ENCODE assay signal across 20 cellular contexts in genomic region chr2:11179899-11180298, GRCh38. TPM values are rescaled to one million over a fixed set of nuclear protein-coding genes. Genes with fewer than 3 reads are reported as not detected.
A peak's percentile ranks its signal among the peaks of the same experiment; 100 is the strongest.
DNase-seq lines count a peak whose midpoint lies in the region; ATAC-seq, FAIRE-seq and TF ChIP-seq lines count a peak whose summit lies in the region.
"Had no signal": no experiment of that assay in that cellular context is flagged by ENCODE, and none has a peak within 500 bp of the region (broad histone marks: within the 10 kb centered on the region; RNA-seq: fewer than 3 reads in every experiment).

No MANE protein-coding gene starts in this region.

- ATAC-seq in activated CD4-positive, alpha-beta T cell treated with anti-CD3 and anti-CD28 coated beads for 36 hours = no peak
- ATAC-seq in PC-3 (no peak), K562 (peak; percentile 63)

- peak; percentile 44 for DNase-seq in activated CD4-positive, alpha-beta T cell treated with anti-CD3 and anti-CD28 coated beads, Interleukin-2, amount 10 ng/mL, durations not matched to agents 24 days and 14 days
- no peak for DNase-seq in activated CD4-positive, alpha-beta T cell treated with anti-CD3 and anti-CD28 coated beads for 36 hours
- DNase-seq in H54 (ENCODE audit: insufficient read length, low spot score) = no peak
- DNase-seq in PC-3 = no peak
- DNase-seq in K562 (ENCODE audit: extremely low read depth in 1 of 4, low spot score in 3 of 4) = no peak
- DNase-seq in cerebellum (ENCODE audit: low spot score) = no peak
- no peak for DNase-seq in hepatocyte (ENCODE audit: low spot score)
- DNase-seq in activated naive CD8-positive, alpha-beta T cell treated with anti-CD3 and anti-CD28 coated beads for 36 hours = no peak
- DNase-seq: AML-193; Caco-2; CD4-positive, alpha-beta T cell; GDM1; GOT3; H9 had no signal

- intact Hi-C loops in activated CD4-positive, alpha-beta T cell treated with anti-CD3 and anti-CD28 coated beads, Interleukin-2, amount 10 ng/mL, durations not matched to agents 24 days and 14 days (cut with micrococcal nuclease) = no loop called here
- intact Hi-C loops in activated CD4-positive, alpha-beta T cell treated with anti-CD3 and anti-CD28 coated beads for 36 hours (cut with DNase I, micrococcal nuclease) = no loop called here
- intact Hi-C loops in PC-3 (cut with micrococcal nuclease) = no loop called here
- intact Hi-C loops in K562 (cut with micrococcal nuclease) = no loop called here

- no peaks in the 10 kb centered on the region for H3K9me2 ChIP-seq in PC-3 (replicated peaks; ENCODE audit: low read length)
- H3K9me2 ChIP-seq in hepatocyte (replicated peaks; ENCODE audit: insufficient read depth) = no peaks in the 10 kb centered on the region

- H3K4me2 ChIP-seq in PC-3 (ENCODE audit: low read length) (no peak overlapping the region), K562 (ENCODE audit: insufficient read depth, low read length) (no peak overlapping the region), hepatocyte (no peak overlapping the region)
- H3K4me2 ChIP-seq: A549 had no signal

- H3K9me3 Mint-ChIP-seq in activated CD4-positive, alpha-beta T cell treated with anti-CD3 and anti-CD28 coated beads, Interleukin-2, amount 10 ng/mL, durations not matched to agents 24 days and 14 days = no peaks in the 10 kb centered on the region
- H3K9me3 Mint-ChIP-seq in activated CD4-positive, alpha-beta T cell treated with anti-CD3 and anti-CD28 coated beads for 36 hours (ENCODE audit: low read depth) = no peaks in the 10 kb centered on the region
- H3K9me3 Mint-ChIP-seq in activated naive CD8-positive, alpha-beta T cell treated with anti-CD3 and anti-CD28 coated beads for 36 hours = no peaks in the 10 kb centered on the region
- H3K9me3 Mint-ChIP-seq: CD4-positive, alpha-beta T cell; H9 had no signal

- H3K79me2 ChIP-seq in PC-3 (ENCODE audit: low read length) (no peaks in the 10 kb centered on the region), K562 (ENCODE audit: control insufficient read depth, insufficient read depth, low read length) (no peaks in the 10 kb centered on the region), hepatocyte (no peaks in the 10 kb centered on the region)

- no peaks in the 10 kb centered on the region for H3K9me3 ChIP-seq in PC-3 (ENCODE audit: low read length)
- H3K9me3 ChIP-seq in K562 (replicated peaks; ENCODE audit: control insufficient read depth, insufficient read depth, low read depth, low read length) = no peaks in the 10 kb centered on the region
- H3K9me3 ChIP-seq in hepatocyte (ENCODE audit: low read depth) = no peaks in the 10 kb centered on the region
- H3K9me3 ChIP-seq: A549, Caco-2 had no signal

- peaks cover 13% of the 10 kb centered on the region for H3K36me3 Mint-ChIP-seq in activated CD4-positive, alpha-beta T cell treated with anti-CD3 and anti-CD28 coated beads, Interleukin-2, amount 10 ng/mL, durations not matched to agents 24 days and 14 days (ENCODE audit: low read depth)
- H3K36me3 Mint-ChIP-seq in activated CD4-positive, alpha-beta T cell treated with anti-CD3 and anti-CD28 coated beads for 36 hours (ENCODE audit: low read depth) = no peaks in the 10 kb centered on the region
- no peaks in the 10 kb centered on the region for H3K36me3 Mint-ChIP-seq in activated naive CD8-positive, alpha-beta T cell treated with anti-CD3 and anti-CD28 coated beads for 36 hours

- H2AFZ ChIP-seq in PC-3 (ENCODE audit: low read length) (no peak overlapping the region), K562 (ENCODE audit: low read depth, low read length) (no peak overlapping the region), hepatocyte (no peak overlapping the region)

- CTCF ChIA-PET in activated CD4-positive, alpha-beta T cell treated with anti-CD3 and anti-CD28 coated beads for 36 hours (lab: Charles Lee) = no interaction called here
- CTCF ChIA-PET in PC-3 (lab: Charles Lee) = no interaction called here
- CTCF ChIA-PET in K562 (lab: Yijun Ruan, JAX; ENCODE audit: low intra/inter-chr PET ratio) = no interaction called here

- in situ Hi-C loops in K562 (cut with MboI) = no loop called here

- TF ChIP-seq POLR2A in H54 (IDR thresholded peaks at IDR 0.05; ENCODE audit: low read depth, low read length) (no peak), K562 (conservative IDR thresholded peaks at IDR 0.05) (no peak)

- WGBS in K562 (ENCODE audit: insufficient coverage, low coverage, missing lambda C conversion rate) = 62% methylated on average over 4 of the region's 4 CpGs
- whole genome bisulfite sequencing in hepatocyte (ENCODE audit: low lambda C conversion rate, missing lambda C conversion rate) = 89% methylated on average over 4 of the region's 4 CpGs

- no peak for TF ChIP-seq EP300 in K562 (IDR thresholded peaks at IDR 0.05; ENCODE audit: low read length)

- peaks cover 10% of the 10 kb centered on the region for H3K4me1 Mint-ChIP-seq in activated CD4-positive, alpha-beta T cell treated with anti-CD3 and anti-CD28 coated beads, Interleukin-2, amount 10 ng/mL, durations not matched to agents 24 days and 14 days
- peaks cover 11% of the 10 kb centered on the region for H3K4me1 Mint-ChIP-seq in activated CD4-positive, alpha-beta T cell treated with anti-CD3 and anti-CD28 coated beads for 36 hours
- H3K4me1 Mint-ChIP-seq in activated naive CD8-positive, alpha-beta T cell treated with anti-CD3 and anti-CD28 coated beads for 36 hours = peaks cover 10% of the 10 kb centered on the region

- peaks cover 6% of the 10 kb centered on the region; the same call in 1 of the 2 replicates for H3K36me3 ChIP-seq in PC-3 (ENCODE audit: low read depth, low read length)
- peaks cover 20% of the 10 kb centered on the region for H3K36me3 ChIP-seq in K562 (ENCODE audit: control insufficient read depth, insufficient read depth, low read length)
- no peaks in the 10 kb centered on the region for H3K36me3 ChIP-seq in hepatocyte (replicated peaks; ENCODE audit: insufficient read depth, low read depth)

- H3K4me3 ChIP-seq in PC-3 (ENCODE audit: low read length) = no peak overlapping the region
- H3K4me3 ChIP-seq in K562 = no peak overlapping the region
- H3K4me3 ChIP-seq in hepatocyte = no peak overlapping the region
- H3K4me3 ChIP-seq: A549 had no signal

- no peak for TF ChIP-seq RAD21 in K562 (CRISPR knock-in tag; conservative IDR thresholded peaks at IDR 0.05 in 1 of 2, IDR thresholded peaks at IDR 0.05 in 1 of 2)

- H3K27ac Mint-ChIP-seq in activated CD4-positive, alpha-beta T cell treated with anti-CD3 and anti-CD28 coated beads, Interleukin-2, amount 10 ng/mL, durations not matched to agents 24 days and 14 days = no peak overlapping the region
- no peak overlapping the region for H3K27ac Mint-ChIP-seq in activated CD4-positive, alpha-beta T cell treated with anti-CD3 and anti-CD28 coated beads for 36 hours
- H3K27ac Mint-ChIP-seq in activated naive CD8-positive, alpha-beta T cell treated with anti-CD3 and anti-CD28 coated beads for 36 hours = no peak overlapping the region
- H3K27ac Mint-ChIP-seq: CD4-positive, alpha-beta T cell; H9 had no signal

- H3K4me3 Mint-ChIP-seq in activated CD4-positive, alpha-beta T cell treated with anti-CD3 and anti-CD28 coated beads, Interleukin-2, amount 10 ng/mL, durations not matched to agents 24 days and 14 days = no peak overlapping the region
- no peak overlapping the region for H3K4me3 Mint-ChIP-seq in activated CD4-positive, alpha-beta T cell treated with anti-CD3 and anti-CD28 coated beads for 36 hours
- H3K4me3 Mint-ChIP-seq in activated naive CD8-positive, alpha-beta T cell treated with anti-CD3 and anti-CD28 coated beads for 36 hours = no peak overlapping the region
- H3K4me3 Mint-ChIP-seq: CD4-positive, alpha-beta T cell; H9 had no signal

- H3K4me1 ChIP-seq in PC-3 (ENCODE audit: insufficient read depth, low read length) (no peaks in the 10 kb centered on the region), K562 (replicated peaks in 1 of 2; ENCODE audit: control insufficient read depth in 2 of 2, insufficient read depth in 2 of 2, low read length in 2 of 2) (no peaks in the 10 kb centered on the region), hepatocyte (ENCODE audit: insufficient read depth) (no peaks in the 10 kb centered on the region)
- H3K4me1 ChIP-seq: A549, Caco-2 had no signal

- BruUV-seq in PC-3 (replicated peaks; lab: Mats Ljungman, UMichigan) (TSS peak; percentile 0), K562 (replicated peaks; lab: Mats Ljungman, UMichigan) (no TSS peak)

- POLR2A ChIA-PET in activated CD4-positive, alpha-beta T cell treated with anti-CD3 and anti-CD28 coated beads for 36 hours (lab: Charles Lee) = interaction anchor here (0.6 kb wide), 1 partner anchor 19 kb away, joined by 4 read pairs; no protein-coding TSS in a partner anchor
- POLR2A ChIA-PET in PC-3 (lab: Charles Lee; ENCODE audit: unreplicated experiment) = no interaction called here
- POLR2A ChIA-PET in K562 (lab: Yijun Ruan, JAX) = interaction anchor here (0.6 to 0.7 kb wide), 2 partner anchors 232 to 980 kb away, joined by 3 to 5 read pairs; no protein-coding TSS in a partner anchor

- no peak overlapping the region for H3K27ac ChIP-seq in PC-3 (ENCODE audit: low read length)
- no peak overlapping the region for H3K27ac ChIP-seq in K562 (ENCODE audit: extremely low read depth, low read depth, low read length)
- H3K27ac ChIP-seq in hepatocyte = no peak overlapping the region
- H3K27ac ChIP-seq: 22Rv1, A549, C4-2B had no signal

- H3K9me1 ChIP-seq in K562 (ENCODE audit: control insufficient read depth, insufficient read depth, low read length) = no peaks in the 10 kb centered on the region

- H4K20me1 ChIP-seq in PC-3 (ENCODE audit: low read length) (no peaks in the 10 kb centered on the region), K562 (replicated peaks; ENCODE audit: control insufficient read depth, insufficient read depth, low read length) (no peaks in the 10 kb centered on the region), hepatocyte (ENCODE audit: insufficient read depth, poor library complexity, severe bottlenecking) (no peaks in the 10 kb centered on the region)

- H3K9ac ChIP-seq in PC-3 (ENCODE audit: low read length) = no peak overlapping the region
- H3K9ac ChIP-seq in K562 (ENCODE audit: insufficient read depth in 1 of 2, low read depth in 2 of 2, low read length in 2 of 2) = no peak overlapping the region

- H3F3A ChIP-seq in PC-3 (ENCODE audit: low read length, unreplicated experiment) = no peaks in the 10 kb centered on the region

- TF ChIP-seq CTCF in PC-3 (conservative IDR thresholded peaks at IDR 0.05; ENCODE audit: low read depth, low read length) = no peak
- TF ChIP-seq CTCF in K562 (IDR thresholded peaks at IDR 0.05 in 2 of 3, conservative IDR thresholded peaks at IDR 0.05 in 1 of 3; ENCODE audit: insufficient read depth in 2 of 3, low read depth in 1 of 3, low read length in 3 of 3) = no peak
- no peak for TF ChIP-seq CTCF in hepatocyte (IDR thresholded peaks at IDR 0.05; ENCODE audit: poor library complexity)

- H3K27me3 ChIP-seq in PC-3 (ENCODE audit: low read length) (no peaks in the 10 kb centered on the region), K562 (ENCODE audit: control insufficient read depth in 2 of 2, insufficient read depth in 2 of 2, low read length in 2 of 2) (no peaks in the 10 kb centered on the region), hepatocyte (no peaks in the 10 kb centered on the region)

- FAIRE-seq in H54 (lab: Jason Lieb, UNC) (peak; percentile 80), K562 (lab: Jason Lieb, UNC) (no peak)
- FAIRE-seq: A549, D721Med, GM12892, GM18507 had no signal

- no peaks in the 10 kb centered on the region for H3K27me3 Mint-ChIP-seq in activated CD4-positive, alpha-beta T cell treated with anti-CD3 and anti-CD28 coated beads, Interleukin-2, amount 10 ng/mL, durations not matched to agents 24 days and 14 days
- no peaks in the 10 kb centered on the region for H3K27me3 Mint-ChIP-seq in activated CD4-positive, alpha-beta T cell treated with anti-CD3 and anti-CD28 coated beads for 36 hours
- H3K27me3 Mint-ChIP-seq in activated naive CD8-positive, alpha-beta T cell treated with anti-CD3 and anti-CD28 coated beads for 36 hours = no peaks in the 10 kb centered on the region
- H3K27me3 Mint-ChIP-seq: CD4-positive, alpha-beta T cell had no signal

RNA-seq across cellular contexts. Expression of gene SLC66A3, which starts 24.6 kb away (rescaled TPM):
- 7.6 and 10.4 TPM in 2 replicates for total RNA-seq in activated CD4-positive, alpha-beta T cell treated with anti-CD3 and anti-CD28 coated beads, Interleukin-2, amount 10 ng/mL, durations not matched to agents 24 days and 14 days
- 1 to 10 TPM; 8.2 to 9.8 TPM for total RNA-seq in activated CD4-positive, alpha-beta T cell treated with anti-CD3 and anti-CD28 coated beads for 36 hours
- 12.6 and 19.2 TPM in 2 replicates for total RNA-seq in PC-3 (2014; rRNA removed)
- 12.5 and 29.6 TPM in 2 replicates for total RNA-seq in K562 (2011; cell fraction: chromatin; rRNA removed; ENCODE audit: low replicate concordance)
- 17.5 and 21.2 TPM in 2 replicates for total RNA-seq in K562 (2011; cell fraction: nucleolus; rRNA removed)
- total RNA-seq in K562 (2011; cell fraction: nucleoplasm; rRNA removed) = 21.6 and 24.4 TPM in 2 replicates
- 8.0 and 15.7 TPM in 2 replicates for total RNA-seq in K562 (2014; rRNA removed)
- total RNA-seq in K562 (2014; rRNA removed; fragmentation: Illumina TruSeq; extraction: Trizol) = 9.1 and 9.8 TPM in 2 replicates
- 6.6 and 7.6 TPM in 2 replicates for total RNA-seq in K562 (2015; rRNA removed; fragmentation: Illumina TruSeq; extraction: Trizol)
- 7.4 and 8.2 TPM in 2 replicates for total RNA-seq in K562 (2021)
- polyA plus RNA-seq in K562 (2011; rRNA removed) = 29.9 and 30.0 TPM in 2 replicates
- polyA plus RNA-seq in K562 (2011; cell fraction: cytosol; rRNA removed) = 30.8 and 50.1 TPM in 2 replicates
- 12.1 and 16.7 TPM in 2 replicates for polyA plus RNA-seq in K562 (2011; cell fraction: nucleus; rRNA removed)
- polyA plus RNA-seq in K562 (2012) = 8.3 and 13.0 TPM in 2 replicates
- polyA plus RNA-seq in K562 (2014; fragmentation: Illumina TruSeq; extraction: Trizol) = 10.0 and 11.2 TPM in 2 replicates
- polyA plus RNA-seq in K562 (2014; fragmentation: Nextera tagmentation; extraction: Ambion mirVana) = 1 to 10 TPM; 2.8 to 3.0 TPM
- 13.9 and 15.2 TPM in 2 replicates for polyA plus RNA-seq in K562 (2014; rRNA removed)
- polyA minus RNA-seq in K562 (2011; rRNA and poly(A)+ RNA removed) = 14.2 and 19.1 TPM in 2 replicates
- polyA minus RNA-seq in K562 (2011; cell fraction: cytosol; rRNA and poly(A)+ RNA removed) = 8.8 and 13.7 TPM in 2 replicates
- polyA minus RNA-seq in K562 (2011; cell fraction: nucleus; rRNA and poly(A)+ RNA removed) = 6.9 and 10.1 TPM in 2 replicates
- total RNA-seq in cerebellum = 9.7 TPM
- total RNA-seq in hepatocyte = 22.8 and 26.8 TPM in 2 replicates
- polyA plus RNA-seq in hepatocyte = 24.3 and 24.6 TPM in 2 replicates
- 1 to 10 TPM; 5.6 to 6.8 TPM for total RNA-seq in activated naive CD8-positive, alpha-beta T cell treated with anti-CD3 and anti-CD28 coated beads for 36 hours
